Comparison of ENCODE assay signal across 12 cellular contexts in genomic region chr9:131101207-131101964, GRCh38. TPM values are rescaled to one million over a fixed set of nuclear protein-coding genes. Genes with fewer than 3 reads are reported as not detected.
"Had no signal": no experiment of that assay in that cellular context is flagged by ENCODE, and none has a peak within 500 bp of the region (broad histone marks: within the 10 kb centered on the region; RNA-seq: fewer than 3 reads in every experiment).

No MANE protein-coding gene starts in this region.

- H3K27ac ChIP-seq: psoas muscle, testis had no signal

- DNase-seq: activated B cell treated with CpG ODN at 0.5 μM for 24 hours; activated CD4-positive, alpha-beta T cell treated with anti-CD3 and anti-CD28 coated beads, Interleukin-2, amount 10 ng/mL, durations not matched to agents 7 days and 5 days; activated naive CD8-positive, alpha-beta T cell treated with anti-CD3 and anti-CD28 coated beads for 36 hours; cortex of kidney; effector CD8-positive, alpha-beta T cell; foreskin fibroblast; psoas muscle; small intestine; stimulated activated naive CD8-positive, alpha-beta T cell treated with anti-CD3 and anti-CD28 coated beads, Interleukin-15, amount 100 ng/mL, for 72 hours; T-helper 17 cell had no signal

- H3K9me3 ChIP-seq: psoas muscle, testis had no signal

- ATAC-seq: natural killer cell treated with Interleukin-12 subunit alpha and Interleukin-12 subunit beta and Interleukin-15 and Interleukin-18, amount 100 ng/mL, for 72 hours; psoas muscle; stimulated activated naive CD8-positive, alpha-beta T cell treated with anti-CD3 and anti-CD28 coated beads, Interleukin-15, amount 100 ng/mL, for 72 hours; T-helper 17 cell had no signal

- H3K4me1 ChIP-seq: psoas muscle had no signal

- H3K4me3 ChIP-seq: psoas muscle, testis had no signal

- H3K27me3 ChIP-seq: testis had no signal

RNA-seq across cellular contexts. Expression of gene AIF1L, which starts 5.1 kb away (rescaled TPM):
- total RNA-seq: activated B cell treated with CpG ODN at 0.5 μM for 24 hours; natural killer cell treated with Interleukin-12 subunit alpha and Interleukin-12 subunit beta and Interleukin-15 and Interleukin-18, amount 100 ng/mL, for 72 hours had no signal
